Comparison of ENCODE assay signal across 11 cellular contexts in genomic region chr11:47410404-47411264, GRCh38. TPM values are rescaled to one million over a fixed set of nuclear protein-coding genes. Genes with fewer than 3 reads are reported as not detected.
DNase-seq lines count a peak whose midpoint lies in the region; TF ChIP-seq lines count a peak whose summit lies in the region.
"Had no signal": no experiment of that assay in that cellular context is flagged by ENCODE, and none has a peak within 500 bp of the region (broad histone marks: within the 10 kb centered on the region; RNA-seq: fewer than 3 reads in every experiment).

No MANE protein-coding gene starts in this region.

- POLR2A ChIA-PET in Caco-2 (lab: Charles Lee): no interaction called here

- H2BK20ac ChIP-seq in H9 (ENCODE audit: low read depth, low read length, poor library complexity, severe bottlenecking): no peak overlapping the region

- H4K20me1 ChIP-seq in H9 (ENCODE audit: control insufficient read depth, insufficient read depth, insufficient read length) (no peaks in the 10 kb centered on the region), neural cell (ENCODE audit: insufficient read depth) (no peaks in the 10 kb centered on the region)

- H3K36me3 ChIP-seq in ACC112 (ENCODE audit: insufficient read depth, low read length) (peaks cover 4% of the 10 kb centered on the region; the same call in 1 of the 2 replicates), neural cell (ENCODE audit: insufficient read depth, low read length) (no peaks in the 10 kb centered on the region), Caco-2 (ENCODE audit: control insufficient read depth, insufficient read depth, low read length) (no peaks in the 10 kb centered on the region)

- peaks cover 12 to 19% (median 17%) of the 10 kb centered on the region in 3 experiments for H3K36me3 Mint-ChIP-seq in H9 (ENCODE audit: insufficient read depth in 1 of 3, low read depth in 3 of 3)
- peaks cover 28% of the 10 kb centered on the region for H3K36me3 Mint-ChIP-seq in Caco-2 (ENCODE audit: insufficient read depth, unreplicated experiment)

- peaks cover 37% of the 10 kb centered on the region for H3K79me2 ChIP-seq in ACC112 (ENCODE audit: control insufficient read depth, insufficient read depth, low read length, unreplicated experiment)
- H3K79me2 ChIP-seq in H9 (ENCODE audit: insufficient read depth, low read length): no peaks in the 10 kb centered on the region
- H3K79me2 ChIP-seq in neural cell (replicated peaks; ENCODE audit: insufficient read depth, low read length): peaks cover 7% of the 10 kb centered on the region

- no TSS peak for BruUV-seq in Caco-2 (replicated peaks; lab: Mats Ljungman, UMichigan)

- H3K9me3 Mint-ChIP-seq in H9 (no peaks in the 10 kb centered on the region; a peak in 1 of 5 replicates), Caco-2 (ENCODE audit: unreplicated experiment) (no peaks in the 10 kb centered on the region)

- H3K27ac Mint-ChIP-seq in H9 (no peak overlapping the region), Caco-2 (ENCODE audit: unreplicated experiment) (no peak overlapping the region)

- peaks cover 15% of the 10 kb centered on the region for H3K23me2 ChIP-seq in H9 (ENCODE audit: insufficient read length, low read depth, low read length, poor library complexity, severe bottlenecking)

- no peak overlapping the region for H2BK5ac ChIP-seq in H9 (ENCODE audit: insufficient read length, low read length)

- no CpG with 5 or more reads among the region's 11 CpGs for WGBS in H9 (ENCODE audit: extremely low coverage, insufficient read length, low lambda C conversion rate)

- H2BK12ac ChIP-seq in H9 (ENCODE audit: insufficient read length, low read depth, low read length): no peak overlapping the region

- H2BK15ac ChIP-seq in H9 (ENCODE audit: low read depth, low read length): no peak overlapping the region

- peak overlapping the region; percentile 23 to 36; a peak in 2 of 5 replicates for H3K4me3 Mint-ChIP-seq in H9
- H3K4me3 Mint-ChIP-seq in Caco-2 (ENCODE audit: unreplicated experiment): no peak overlapping the region

- no peaks in the 10 kb centered on the region for H3K79me1 ChIP-seq in H9 (ENCODE audit: insufficient read depth, low read depth, low read length, poor library complexity, severe bottlenecking)

- H3K27me3 Mint-ChIP-seq in H9 (ENCODE audit: low read depth) (no peaks in the 10 kb centered on the region), Caco-2 (ENCODE audit: insufficient read depth, unreplicated experiment) (no peaks in the 10 kb centered on the region)

- no peak for DNase-seq in H9
- no peak for DNase-seq in cardiac fibroblast (ENCODE audit: low read depth in 2 of 2)
- DNase-seq in SKM-1 (lab: John Stamatoyannopoulos, UW; ENCODE audit: unreplicated experiment): no peak
- no peak for DNase-seq in Caco-2
- DNase-seq in NCI-H226: no peak
- no peak for DNase-seq in NCI-H748 (lab: John Stamatoyannopoulos, UW; ENCODE audit: unreplicated experiment)
- DNase-seq: activated naive CD4-positive, alpha-beta T cell treated with anti-CD3 and anti-CD28 coated beads, Interleukin-2, amount 50 U/mL, for 16 hours had no signal

- H3K4ac ChIP-seq in H9 (ENCODE audit: low read depth, low read length): no peak overlapping the region

- no peak for TF ChIP-seq EP300 in neural cell (conservative IDR thresholded peaks at IDR 0.05; ENCODE audit: poor library complexity, severe bottlenecking)

- H3K4me1 Mint-ChIP-seq in H9 (peaks cover 15 to 25% of the 10 kb centered on the region in 2 experiments), Caco-2 (ENCODE audit: low read depth, unreplicated experiment) (peaks cover 14% of the 10 kb centered on the region)

- TF ChIP-seq RAD21 in neural cell (conservative IDR thresholded peaks at IDR 0.05): no peak

- TF ChIP-seq CTCF in H9 (conservative IDR thresholded peaks at IDR 0.05): no peak
- TF ChIP-seq CTCF in cardiac fibroblast (IDR thresholded peaks at IDR 0.05; ENCODE audit: low read depth, low read length): no peak
- TF ChIP-seq CTCF in neural cell (IDR thresholded peaks at IDR 0.05; ENCODE audit: poor library complexity, severe bottlenecking): no peak
- no peak for TF ChIP-seq CTCF in Caco-2 (IDR thresholded peaks at IDR 0.05; ENCODE audit: insufficient read depth in 1 of 2, low read depth in 1 of 2, low read length in 1 of 2, severe bottlenecking in 1 of 2, unreplicated experiment in 1 of 2)

- H3K27me3 ChIP-seq in ACC112 (ENCODE audit: insufficient read depth, low read length) (no peaks in the 10 kb centered on the region), H9 (ENCODE audit: insufficient read depth, low read length) (no peaks in the 10 kb centered on the region), neural cell (ENCODE audit: insufficient read depth, low read depth, low read length) (no peaks in the 10 kb centered on the region), Caco-2 (replicated peaks; ENCODE audit: control insufficient read depth, insufficient read depth, low read length) (no peaks in the 10 kb centered on the region)

- H3K4me2 ChIP-seq in H9 (ENCODE audit: insufficient read depth, insufficient read length, low read length) (no peak overlapping the region), neural cell (ENCODE audit: low read length) (no peak overlapping the region)

- H2AFZ ChIP-seq in ACC112 (ENCODE audit: low read length, unreplicated experiment): no peak overlapping the region
- no peak overlapping the region for H2AFZ ChIP-seq in H9 (ENCODE audit: low read length)
- H2AFZ ChIP-seq in neural cell (ENCODE audit: low read depth, low read length): no peak overlapping the region

- H3K23ac ChIP-seq in H9 (ENCODE audit: insufficient read length, low read depth, low read length): no peak overlapping the region

- CTCF ChIA-PET in Caco-2 (lab: Charles Lee): no interaction called here

- H3K9me2 ChIP-seq in neural cell (ENCODE audit: insufficient read depth, low read length): no peaks in the 10 kb centered on the region

- H3T11ph ChIP-seq in H9 (ENCODE audit: low read length): no peak overlapping the region

- no peak overlapping the region for H2BK120ac ChIP-seq in H9 (ENCODE audit: low read depth, low read length, poor library complexity, severe bottlenecking)

- H3F3A ChIP-seq in neural cell (ENCODE audit: insufficient read depth, low read length, poor library complexity, severe bottlenecking): no peaks in the 10 kb centered on the region

- no peak overlapping the region for H3K9ac ChIP-seq in H9 (ENCODE audit: extremely low read depth, insufficient read length, low read length)
- H3K9ac ChIP-seq in neural cell (ENCODE audit: low read length): no peak overlapping the region

- H3K4me3 ChIP-seq in ACC112 (ENCODE audit: low read depth, low read length): peak overlapping the region; percentile 91
- H3K4me3 ChIP-seq in cardiac fibroblast (replicated peaks in 1 of 2; ENCODE audit: low read depth in 2 of 2, low read length in 2 of 2): peak overlapping the region; percentile 64 to 80
- H3K4me3 ChIP-seq in neural cell (ENCODE audit: low read length): peak overlapping the region; percentile 91
- H3K4me3 ChIP-seq in Caco-2 (ENCODE audit: low read depth, low read length): no peak overlapping the region

- no peak overlapping the region for H3K14ac ChIP-seq in H9 (ENCODE audit: insufficient read depth, low read length)

- H3K4me1 ChIP-seq in ACC112 (ENCODE audit: control insufficient read depth, insufficient read depth, low read length, unreplicated experiment) (peaks cover 49% of the 10 kb centered on the region), H9 (ENCODE audit: insufficient read depth, low read length) (0 out of 2 replicates have a peak, but pooled peaks cover 2% of the 10 kb centered on the region), Caco-2 (peaks cover 9% of the 10 kb centered on the region; the same call in 1 of the 2 replicates)

- intact Hi-C loops in Caco-2 (cut with micrococcal nuclease; ENCODE audit: unreplicated experiment): no loop called here

- H4K5ac ChIP-seq in H9 (ENCODE audit: insufficient read length, low read depth, low read length): no peak overlapping the region

- H3K9me3 ChIP-seq in H9 (ENCODE audit: control insufficient read depth, low read depth, low read length): no peaks in the 10 kb centered on the region
- H3K9me3 ChIP-seq in neural cell (ENCODE audit: low read length): no peaks in the 10 kb centered on the region
- H3K9me3 ChIP-seq in Caco-2: no peaks in the 10 kb centered on the region

- H3K18ac ChIP-seq in H9 (ENCODE audit: insufficient read length, low read depth, low read length): no peak overlapping the region

- no peak overlapping the region for H3K56ac ChIP-seq in H9 (ENCODE audit: insufficient read length, low read depth, low read length)

- H4K91ac ChIP-seq in H9 (ENCODE audit: insufficient read length, low read depth, low read length): no peak overlapping the region

- H4K8ac ChIP-seq in H9 (replicated peaks; ENCODE audit: insufficient read length, low read depth, low read length): no peak overlapping the region

- H2AK5ac ChIP-seq in H9 (ENCODE audit: insufficient read length, low read length): no peak overlapping the region

- H3K27ac ChIP-seq in ACC112 (ENCODE audit: low read depth, low read length) (no peak overlapping the region), H9 (ENCODE audit: insufficient read length, low read depth, low read length) (no peak overlapping the region), neural cell (ENCODE audit: low read length) (no peak overlapping the region)

TF ChIP-seq in neural cell, 6 proteins besides CTCF, POLR2A, EP300 and RAD21 (continues in another document):
- TF ChIP-seq TAF1 (IDR thresholded peaks at IDR 0.05; ENCODE audit: low read depth): no peak

RNA-seq across cellular contexts. Expression of gene SLC39A13, which starts 2.2 kb away (rescaled TPM):
- total RNA-seq in H9 (2021): 25.8 and 29.2 TPM in 2 replicates
- 41.6 and 48.0 TPM in 2 replicates for polyA plus RNA-seq in neural cell
- polyA minus RNA-seq in neural cell: 13.9 and 15.3 TPM in 2 replicates
- 27.1 and 30.8 TPM in 2 replicates for total RNA-seq in Caco-2 (2022)

RNA-seq across cellular contexts. Expression of gene PSMC3, which starts 15.6 kb away (rescaled TPM):
- total RNA-seq in H9 (2021) (179 TPM in 2 replicates), Caco-2 (2022) (191 and 196 TPM in 2 replicates)
- polyA plus RNA-seq in neural cell: 157 and 172 TPM in 2 replicates
- 94.6 and 113 TPM in 2 replicates for polyA minus RNA-seq in neural cell

RNA-seq across cellular contexts. Expression of gene SPI1, which starts 32.3 kb away (rescaled TPM):
- total RNA-seq in H9 (2021) (not detected in 2 replicates), Caco-2 (2022) (not detected in 2 replicates)
- polyA plus RNA-seq in neural cell: not detected in 2 replicates
- polyA minus RNA-seq in neural cell: not detected in 2 replicates
- total RNA-seq: HT-29, kidney epithelial cell had no signal

RNA-seq across cellular contexts. Expression of gene RAPSN, which starts 38.3 kb away (rescaled TPM):
- total RNA-seq in H9 (2021): 0.48 TPM in 1 of 2 replicates, not detected in the other
- polyA plus RNA-seq in neural cell: not detected in 2 replicates
- polyA minus RNA-seq in neural cell: not detected in 2 replicates
- total RNA-seq in Caco-2 (2022): 0.93 and 2.0 TPM in 2 replicates
- total RNA-seq: HT-29 had no signal

RNA-seq across cellular contexts. Expression of gene MYBPC3, which starts 58.1 kb away (rescaled TPM):
- not detected in 2 replicates for total RNA-seq in H9 (2021)
- polyA plus RNA-seq in neural cell: not detected in 2 replicates
- not detected in 2 replicates for polyA minus RNA-seq in neural cell
- total RNA-seq in Caco-2 (2022): not detected in 2 replicates
- total RNA-seq: HT-29, kidney epithelial cell had no signal
